28 cellular contexts compared by ENCODE assay signal in genomic region chr2:229467783-229468182, GRCh38.
"Had no signal": no experiment of that assay in that cellular context is flagged by ENCODE, and none has a peak within 500 bp of the region (broad histone marks: within the 10 kb centered on the region; RNA-seq: fewer than 3 reads in every experiment).

No MANE protein-coding gene starts in this region.

- H3K36me3 Mint-ChIP-seq: immature natural killer cell, mesothelial cell of epicardium had no signal

- H3K27ac Mint-ChIP-seq: dendritic cell treated with granulocyte-macrophage colony-stimulating factor and Interleukin-4, amounts not matched to agents 40 ng/mL and 50 ng/mL, for 4 days; effector memory CD8-positive, alpha-beta T cell; endodermal cell; immature natural killer cell; mesothelial cell of epicardium had no signal

- H3K9me3 Mint-ChIP-seq: endodermal cell had no signal

- H3K4me3 Mint-ChIP-seq: dendritic cell treated with granulocyte-macrophage colony-stimulating factor and Interleukin-4, amounts not matched to agents 40 ng/mL and 50 ng/mL, for 4 days; effector memory CD8-positive, alpha-beta T cell; endodermal cell; immature natural killer cell; mesothelial cell of epicardium had no signal

- H3K4me1 ChIP-seq: colonic mucosa, esophagus squamous epithelium, gastrocnemius medialis, heart right ventricle, left lung, lower lobe of right lung had no signal

- H3K9me3 ChIP-seq: colonic mucosa, esophagus squamous epithelium, gastrocnemius medialis, left lung, lower lobe of right lung, mucosa of descending colon had no signal

- ATAC-seq: effector memory CD8-positive, alpha-beta T cell; esophagus mucosa; gastrocnemius medialis; heart right ventricle; left colon; left lung; left ventricle myocardium superior; lower lobe of right lung; mucosa of descending colon had no signal

- H3K27ac ChIP-seq: colonic mucosa, epithelial cell of prostate, esophagus squamous epithelium, gastrocnemius medialis, heart right ventricle, left lung, lower lobe of right lung had no signal

- H3K4me3 ChIP-seq: colonic mucosa, esophagus squamous epithelium, gastrocnemius medialis, heart right ventricle, left lung, lower lobe of right lung, mucosa of descending colon had no signal

- H3K36me3 ChIP-seq: colonic mucosa, esophagus squamous epithelium, gastrocnemius medialis, heart right ventricle, left lung, lower lobe of right lung had no signal

- H3K4me1 Mint-ChIP-seq: endodermal cell, immature natural killer cell had no signal

- DNase-seq: colonic mucosa; cortex of kidney; effector CD8-positive, alpha-beta T cell; effector memory CD8-positive, alpha-beta T cell; endodermal cell; erythroblast; esophagus squamous epithelium; foreskin fibroblast; foreskin melanocyte; gastrocnemius medialis; glutamatergic neuron; head of caudate nucleus; heart right ventricle; hypothalamus; immature natural killer cell; islet precursor cell; kidney; kidney glomerular epithelial cell; left colon; left lung; left ventricle myocardium superior; lower lobe of right lung; mesenchymal stem cell; mucosa of descending colon had no signal

- H3K27me3 ChIP-seq: colonic mucosa, esophagus squamous epithelium, gastrocnemius medialis, left lung had no signal
